25 cellular contexts compared by ENCODE assay signal in the genomic region with DNA sequence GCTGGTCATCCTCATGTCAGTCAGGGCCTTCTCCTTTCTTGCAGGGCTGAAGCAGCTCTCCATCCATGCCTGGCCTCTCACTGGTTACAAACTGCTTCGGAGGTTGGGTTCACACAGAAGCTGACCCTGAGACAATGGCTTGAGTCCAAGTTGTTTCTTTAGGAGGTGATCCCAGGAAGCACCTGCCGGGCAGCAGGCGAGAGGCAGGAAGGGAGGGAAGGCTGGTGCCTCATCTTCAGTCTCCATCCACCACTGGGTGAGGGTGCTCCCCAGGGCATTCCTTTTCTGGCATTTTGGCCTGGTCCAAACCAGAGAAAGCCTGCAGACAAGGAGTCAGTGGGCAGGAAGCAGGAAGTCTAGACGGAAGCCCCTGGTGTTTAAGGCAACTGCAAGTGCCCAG. TPM values are rescaled to one million over a fixed set of nuclear protein-coding genes. Genes with fewer than 3 reads are reported as not detected.
DNase-seq lines count a peak whose midpoint lies in the region; ATAC-seq, FAIRE-seq and TF ChIP-seq lines count a peak whose summit lies in the region.
"Had no signal": no experiment of that assay in that cellular context is flagged by ENCODE, and none has a peak within 500 bp of the region (broad histone marks: within the 10 kb centered on the region; RNA-seq: fewer than 3 reads in every experiment).

No MANE protein-coding gene starts in this region.

- H3K79me2 ChIP-seq in Loucy (ENCODE audit: insufficient read depth, low read length) (no peaks in the 10 kb centered on the region), endothelial cell of umbilical vein (ENCODE audit: control insufficient read depth, insufficient read depth, low read length) (no peaks in the 10 kb centered on the region), trophoblast cell (ENCODE audit: control insufficient read depth, insufficient read depth, low read length, poor library complexity) (no peaks in the 10 kb centered on the region)

- no peaks in the 10 kb centered on the region for H3K27me3 ChIP-seq in BLaER1 treated with 17β-estradiol and CSF1 and Interleukin-3, amounts not matched to agents 10 nM and 100 nM
- H3K27me3 ChIP-seq in Loucy (ENCODE audit: insufficient read depth, low read length, poor library complexity, severe bottlenecking) (no peaks in the 10 kb centered on the region), endothelial cell of umbilical vein (ENCODE audit: control insufficient read depth in 2 of 2, insufficient read depth in 2 of 2, low read length in 2 of 2) (no peaks in the 10 kb centered on the region), trophoblast cell (ENCODE audit: insufficient read depth, low read length) (no peaks in the 10 kb centered on the region)

- no peaks in the 10 kb centered on the region for H3K36me3 ChIP-seq in BLaER1 treated with 17β-estradiol and CSF1 and Interleukin-3, amounts not matched to agents 10 nM and 100 nM
- H3K36me3 ChIP-seq in Loucy (ENCODE audit: insufficient read depth, low read length): no peaks in the 10 kb centered on the region
- H3K36me3 ChIP-seq in endothelial cell of umbilical vein (ENCODE audit: control insufficient read depth in 2 of 2, extremely low read depth in 1 of 2, insufficient read depth in 2 of 2, low read length in 2 of 2): no peaks in the 10 kb centered on the region
- H3K36me3 ChIP-seq in trophoblast cell (ENCODE audit: control insufficient read depth in 1 of 2, insufficient read depth in 2 of 2, low read length in 2 of 2): no peaks in the 10 kb centered on the region

- H3K9me3 ChIP-seq in BLaER1 treated with 17β-estradiol and CSF1 and Interleukin-3, amounts not matched to agents 10 nM and 100 nM (replicated peaks in 1 of 11): no peaks in the 10 kb centered on the region
- H3K9me3 ChIP-seq in Loucy (ENCODE audit: insufficient read depth, low read depth, low read length) (no peaks in the 10 kb centered on the region), endothelial cell of umbilical vein (replicated peaks; ENCODE audit: control insufficient read depth, insufficient read depth, low read length) (no peaks in the 10 kb centered on the region), trophoblast cell (ENCODE audit: insufficient read depth, low read depth, low read length) (peaks cover 3% of the 10 kb centered on the region)

- dilution Hi-C loops in endothelial cell of umbilical vein (cut with MboI; ENCODE audit: extremely low pct_ligation_motif_present, low sequenced_read_pairs): no loop called here

- H3K4me3 ChIP-seq in BLaER1 treated with 17β-estradiol and CSF1 and Interleukin-3, amounts not matched to agents 10 nM and 100 nM: no peak overlapping the region
- H3K4me3 ChIP-seq in Loucy (ENCODE audit: low read length, poor library complexity, severe bottlenecking) (no peak overlapping the region), endothelial cell of umbilical vein (replicated peaks in 1 of 3; ENCODE audit: insufficient read depth in 1 of 3, low read depth in 1 of 3, low read length in 3 of 3) (no peak overlapping the region), trophoblast cell (ENCODE audit: low read depth, low read length) (no peak overlapping the region)
- H3K4me3 ChIP-seq: K562 had no signal

- H4K12ac ChIP-seq in trophoblast cell (ENCODE audit: low read depth, low read length): no peak overlapping the region

- no peaks in the 10 kb centered on the region for H3K9me1 ChIP-seq in endothelial cell of umbilical vein (replicated peaks; ENCODE audit: control insufficient read depth, extremely low read depth, insufficient read depth, low read length)

- H2BK5ac ChIP-seq in trophoblast cell (ENCODE audit: low read depth, low read length, poor library complexity): no peak overlapping the region

- H2BK120ac ChIP-seq in trophoblast cell (ENCODE audit: insufficient read depth, low read length, poor library complexity): no peak overlapping the region

- H4K20me1 ChIP-seq in BLaER1 treated with 17β-estradiol and CSF1 and Interleukin-3, amounts not matched to agents 10 nM and 100 nM: no peaks in the 10 kb centered on the region
- H4K20me1 ChIP-seq in Loucy (ENCODE audit: insufficient read depth, low read length, poor library complexity, severe bottlenecking) (no peaks in the 10 kb centered on the region), endothelial cell of umbilical vein (replicated peaks; ENCODE audit: control insufficient read depth, extremely low read depth, insufficient read depth, low read length) (no peaks in the 10 kb centered on the region)

- no CpG with 5 or more reads among the region's 4 CpGs for WGBS in trophoblast cell (ENCODE audit: extremely low coverage, insufficient coverage, insufficient read length)

- CTCF ChIA-PET in endothelial cell of umbilical vein (lab: Charles Lee): interaction anchor here (1.0 kb wide), 1 partner anchor 182 kb away, joined by 3 read pairs; no protein-coding TSS in a partner anchor

- DNase-seq in endothelial cell of umbilical vein (ENCODE audit: low read depth, low spot score) (peak; percentile 66), trophoblast cell (no peak), NCI-H2171 (lab: John Stamatoyannopoulos, UW) (no peak)
- DNase-seq in stimulated activated CD4-positive, alpha-beta T cell treated with anti-CD3 and anti-CD28 coated beads, Interleukin-4, amount 100 ng/mL, for 1 hour: no peak
- DNase-seq: CD8-positive, alpha-beta memory T cell; DMS 273 treated with DMSO at 0.1 percent for 48 hours; DND-41; Kasumi-1; MV-4-11; NCI-H1105; NCI-H1436 treated with DMSO at 0.1 percent for 48 hours; NCI-H2029 treated with DMSO at 0.1 percent for 48 hours; NCI-H226; NCI-H524; SHP77; T-helper 1 cell had no signal

- H3K18ac ChIP-seq in trophoblast cell (ENCODE audit: low read length): no peak overlapping the region

- intact Hi-C loops in endothelial cell of umbilical vein (cut with micrococcal nuclease): loop anchor here (1.0 to 5.0 kb wide), 3 partner anchors 18 to 221 kb away; partner anchors contain the start of gene SPATA13

- H3K14ac ChIP-seq in trophoblast cell (ENCODE audit: low read length): no peak overlapping the region

- H3K4ac ChIP-seq in trophoblast cell (ENCODE audit: low read depth, low read length): no peak overlapping the region

- H2AFZ ChIP-seq in Loucy (ENCODE audit: low read length): peak overlapping the region; percentile 2; the same call in 1 of the 2 replicates
- peak overlapping the region; percentile 82 for H2AFZ ChIP-seq in endothelial cell of umbilical vein (ENCODE audit: low read depth, low read length)
- no peak overlapping the region for H2AFZ ChIP-seq in trophoblast cell (ENCODE audit: insufficient read depth, low read length, poor library complexity)

- H3K9me2 ChIP-seq in Loucy (replicated peaks; ENCODE audit: low read depth, low read length): no peaks in the 10 kb centered on the region

- no peak for TF ChIP-seq POLR2A in endothelial cell of umbilical vein (IDR thresholded peaks at IDR 0.05; ENCODE audit: low read depth, low read length)

- no TSS peak for BruUV-seq in endothelial cell of umbilical vein (replicated peaks; lab: Mats Ljungman, UMichigan)

- H3K23ac ChIP-seq in trophoblast cell (ENCODE audit: low read length): no peak overlapping the region

- ATAC-seq in HG03439 (IDR thresholded peaks at IDR 0.05; ENCODE audit: unreplicated experiment): no peak
- ATAC-seq: K562, Panc1 had no signal

- peak overlapping the region in 8 of 11 experiments; percentile 27 to 61 (median 44); a peak in 16 of 22 replicates for H3K4me2 ChIP-seq in BLaER1 treated with 17β-estradiol and CSF1 and Interleukin-3, amounts not matched to agents 10 nM and 100 nM
- no peak overlapping the region for H3K4me2 ChIP-seq in Loucy (ENCODE audit: low read depth, low read length, poor library complexity, severe bottlenecking)
- peak overlapping the region; percentile 25 for H3K4me2 ChIP-seq in endothelial cell of umbilical vein (ENCODE audit: insufficient read depth, low read length)
- no peak overlapping the region for H3K4me2 ChIP-seq in trophoblast cell (ENCODE audit: low read length)

- no peak overlapping the region for H4K8ac ChIP-seq in trophoblast cell (ENCODE audit: low read depth, low read length)

- POLR2A ChIA-PET in endothelial cell of umbilical vein (lab: Charles Lee): no interaction called here

- H4K91ac ChIP-seq in trophoblast cell (ENCODE audit: low read depth, low read length): no peak overlapping the region

- peak; percentile 78 for FAIRE-seq in endothelial cell of umbilical vein (lab: Jason Lieb, UNC)
- FAIRE-seq: GM12892, H54, HepG2, K562 had no signal

- H3K79me1 ChIP-seq in trophoblast cell (ENCODE audit: low read length): peaks cover 9% of the 10 kb centered on the region

- H3K4me1 ChIP-seq in BLaER1 treated with 17β-estradiol and CSF1 and Interleukin-3, amounts not matched to agents 10 nM and 100 nM: peaks cover 0 to 18% (median 10%) of the 10 kb centered on the region in 10 experiments; a peak in 15 of 20 replicates
- peaks cover 4% of the 10 kb centered on the region for H3K4me1 ChIP-seq in Loucy (ENCODE audit: insufficient read depth, low read length, poor library complexity, severe bottlenecking)
- H3K4me1 ChIP-seq in endothelial cell of umbilical vein (ENCODE audit: control insufficient read depth, extremely low read depth, insufficient read depth, low read length): peaks cover 20% of the 10 kb centered on the region
- peaks cover 11 to 15% of the 10 kb centered on the region in 2 experiments for H3K4me1 ChIP-seq in trophoblast cell (ENCODE audit: control insufficient read depth in 1 of 2, insufficient read depth in 2 of 2, low read length in 2 of 2)

- H2BK12ac ChIP-seq in trophoblast cell (ENCODE audit: low read length): no peak overlapping the region

- no peak overlapping the region for H3K9ac ChIP-seq in BLaER1 treated with 17β-estradiol and CSF1 and Interleukin-3, amounts not matched to agents 10 nM and 100 nM
- H3K9ac ChIP-seq in Loucy (ENCODE audit: low read depth, low read length, poor library complexity, severe bottlenecking) (no peak overlapping the region), endothelial cell of umbilical vein (replicated peaks; ENCODE audit: extremely low read depth, insufficient read depth, low read length) (peak overlapping the region; percentile 15), trophoblast cell (ENCODE audit: low read length) (peak overlapping the region; percentile 18)

- H3F3A ChIP-seq in Loucy (ENCODE audit: low read depth): no peaks in the 10 kb centered on the region

- H2AK5ac ChIP-seq in trophoblast cell (ENCODE audit: low read length): no peak overlapping the region

- H3K27ac ChIP-seq in BLaER1 treated with 17β-estradiol and CSF1 and Interleukin-3, amounts not matched to agents 10 nM and 100 nM: no peak overlapping the region
- H3K27ac ChIP-seq in endothelial cell of umbilical vein (ENCODE audit: insufficient read depth, low read depth, low read length) (peak overlapping the region; percentile 60), trophoblast cell (ENCODE audit: low read depth, low read length) (no peak overlapping the region)
- H3K27ac ChIP-seq: RWPE1 had no signal

- no peak for TF ChIP-seq CTCF in Loucy (conservative IDR thresholded peaks at IDR 0.05; ENCODE audit: low read length)
- no peak for TF ChIP-seq CTCF in endothelial cell of umbilical vein (IDR thresholded peaks at IDR 0.05; ENCODE audit: extremely low read depth in 1 of 2, insufficient read depth in 1 of 2, low read depth in 1 of 2, low read length in 2 of 2)

RNA-seq across cellular contexts. Expression of gene SPATA13, which starts 17.6 kb away (rescaled TPM):
- 12.9 and 13.3 TPM in 2 replicates for total RNA-seq in endothelial cell of umbilical vein
- 5.3 and 6.6 TPM in 2 replicates for polyA plus RNA-seq in endothelial cell of umbilical vein
- polyA plus RNA-seq in endothelial cell of umbilical vein (2011; cell fraction: cytosol; rRNA removed): 3.3 and 3.5 TPM in 2 replicates
- 16.3 and 19.5 TPM in 2 replicates for polyA plus RNA-seq in endothelial cell of umbilical vein (2011; cell fraction: nucleus; rRNA removed)
- 7.7 and 7.8 TPM in 2 replicates for polyA plus RNA-seq in endothelial cell of umbilical vein (2012)
- 9.5 and 10.9 TPM in 2 replicates for polyA minus RNA-seq in endothelial cell of umbilical vein
- polyA minus RNA-seq in endothelial cell of umbilical vein (2011; cell fraction: cytosol; rRNA and poly(A)+ RNA removed): 8.3 TPM
- 9.8 and 17.5 TPM in 2 replicates for polyA minus RNA-seq in endothelial cell of umbilical vein (2011; cell fraction: nucleus; rRNA and poly(A)+ RNA removed)
- 15.9 and 16.9 TPM in 2 replicates for polyA plus RNA-seq in trophoblast cell (2013)

Comparison
In these comparisons a context has a peak if more than half of its experiments do, and no peak if none do; other contexts are left out.
1. H3K4me2 ChIP-seq: peak in BLaER1 treated with 17β-estradiol and CSF1 and Interleukin-3, amounts not matched to agents 10 nM and 100 nM (8 of 11) and endothelial cell of umbilical vein (single experiment); none in Loucy (single experiment) and trophoblast cell (single experiment).
2. H3K9ac ChIP-seq: peak in endothelial cell of umbilical vein (single experiment) and trophoblast cell (single experiment); none in BLaER1 treated with 17β-estradiol and CSF1 and Interleukin-3, amounts not matched to agents 10 nM and 100 nM (0 of 11) and Loucy (single experiment).